In genomic region chr1:197307551-197307950, GRCh38 we compare ENCODE assay signal across 16 cellular contexts. TPM values are rescaled to one million over a fixed set of nuclear protein-coding genes. Genes with fewer than 3 reads are reported as not detected.
DNase-seq lines count a peak whose midpoint lies in the region; TF ChIP-seq lines count a peak whose summit lies in the region.
"Had no signal": no experiment of that assay in that cellular context is flagged by ENCODE, and none has a peak within 500 bp of the region (broad histone marks: within the 10 kb centered on the region; RNA-seq: fewer than 3 reads in every experiment).

No MANE protein-coding gene starts in this region.

- no peak overlapping the region for H3K4ac ChIP-seq in mesenchymal stem cell (ENCODE audit: low read depth in 1 of 2, low read length in 2 of 2)

- no peak overlapping the region for H3K23ac ChIP-seq in mesenchymal stem cell (ENCODE audit: low read length in 2 of 2)

- no peaks in the 10 kb centered on the region for H3K36me3 ChIP-seq in mesenchymal stem cell (ENCODE audit: control insufficient read depth in 1 of 2, insufficient read depth in 2 of 2, low read depth in 1 of 2, low read length in 2 of 2)
- H3K36me3 ChIP-seq: BLaER1 treated with 17β-estradiol and CSF1 and Interleukin-3, amounts not matched to agents 10 nM and 100 nM had no signal

- H3K27me3 Mint-ChIP-seq in Calu3 (ENCODE audit: unreplicated experiment) = no peaks in the 10 kb centered on the region

- no peaks in the 10 kb centered on the region for H3K9me3 Mint-ChIP-seq in Calu3 (ENCODE audit: low read depth, unreplicated experiment)

- no peak overlapping the region for H2AK5ac ChIP-seq in mesenchymal stem cell (ENCODE audit: low read length, severe bottlenecking)

- 85% methylated on average over 3 of the region's 3 CpGs for WGBS in mesenchymal stem cell

- no peak overlapping the region for H3K9ac ChIP-seq in mesenchymal stem cell (ENCODE audit: low read length)
- H3K9ac ChIP-seq: BLaER1 treated with 17β-estradiol and CSF1 and Interleukin-3, amounts not matched to agents 10 nM and 100 nM; GM23248 had no signal

- H2BK15ac ChIP-seq in mesenchymal stem cell (ENCODE audit: low read depth, poor library complexity, severe bottlenecking) = no peak overlapping the region

- no peak overlapping the region for H3K14ac ChIP-seq in mesenchymal stem cell (ENCODE audit: low read length in 2 of 2)

- DNase-seq in Calu3 (peak; percentile 28), NCI-H2227 (lab: John Stamatoyannopoulos, UW; ENCODE audit: unreplicated experiment) (peak; percentile 51), caudate nucleus (lab: John Stamatoyannopoulos, UW) (no peak), mesenchymal stem cell (no peak), retina (no peak), T-helper 1 cell (no peak), NCI-H1694 (lab: John Stamatoyannopoulos, UW) (no peak), NCI-H2029 treated with DMSO at 0.1 percent for 48 hours (lab: John Stamatoyannopoulos, UW) (no peak)
- DNase-seq: DMS53, GM23248, Kasumi-1, NCI-H1436, NCI-H2107, NCI-H510A treated with DMSO at 0.1 percent for 48 hours had no signal

- no peak overlapping the region for H3K4me2 ChIP-seq in mesenchymal stem cell (ENCODE audit: low read length, poor library complexity, severe bottlenecking)
- H3K4me2 ChIP-seq: BLaER1 treated with 17β-estradiol and CSF1 and Interleukin-3, amounts not matched to agents 10 nM and 100 nM had no signal

- no peaks in the 10 kb centered on the region for H3K27me3 ChIP-seq in mesenchymal stem cell (ENCODE audit: control insufficient read depth in 1 of 2, insufficient read depth in 1 of 2, low read length in 2 of 2)
- H3K27me3 ChIP-seq: BLaER1 treated with 17β-estradiol and CSF1 and Interleukin-3, amounts not matched to agents 10 nM and 100 nM had no signal

- no peak overlapping the region for H4K8ac ChIP-seq in mesenchymal stem cell (ENCODE audit: low read length)

- H3K4me3 ChIP-seq in mesenchymal stem cell (ENCODE audit: insufficient read depth in 1 of 2, low read depth in 1 of 2, low read length in 2 of 2) = no peak overlapping the region
- H3K4me3 ChIP-seq: BLaER1 treated with 17β-estradiol and CSF1 and Interleukin-3, amounts not matched to agents 10 nM and 100 nM; GM23248 had no signal

- no peaks in the 10 kb centered on the region for H3K9me3 ChIP-seq in mesenchymal stem cell (ENCODE audit: control insufficient read depth, low read length)
- H3K9me3 ChIP-seq: BLaER1 treated with 17β-estradiol and CSF1 and Interleukin-3, amounts not matched to agents 10 nM and 100 nM had no signal

- peak overlapping the region; percentile 55 for H3K27ac Mint-ChIP-seq in Calu3 (ENCODE audit: unreplicated experiment)

- no peaks in the 10 kb centered on the region for H3K36me3 Mint-ChIP-seq in Calu3 (ENCODE audit: insufficient read depth, unreplicated experiment)

- H2BK12ac ChIP-seq in mesenchymal stem cell (ENCODE audit: low read length in 2 of 2) = no peak overlapping the region

- H3K4me1 ChIP-seq in mesenchymal stem cell (ENCODE audit: control insufficient read depth, insufficient read depth, low read depth, low read length) = peaks cover 2% of the 10 kb centered on the region
- H3K4me1 ChIP-seq: BLaER1 treated with 17β-estradiol and CSF1 and Interleukin-3, amounts not matched to agents 10 nM and 100 nM had no signal

- H2BK5ac ChIP-seq in mesenchymal stem cell (ENCODE audit: low read depth, low read length, poor library complexity, severe bottlenecking) = no peak overlapping the region

- no peak overlapping the region for H3K18ac ChIP-seq in mesenchymal stem cell (ENCODE audit: low read depth in 1 of 2, low read length in 2 of 2)

- TF ChIP-seq CTCF in Calu3 (IDR thresholded peaks at IDR 0.05; ENCODE audit: unreplicated experiment) = no peak

- peaks cover 26% of the 10 kb centered on the region for H3K4me1 Mint-ChIP-seq in Calu3 (ENCODE audit: low read depth, unreplicated experiment)

- CTCF ChIA-PET in Calu3 (lab: Charles Lee) = interaction anchor here (1.0 kb wide), 1 partner anchor 28 kb away, joined by 3 read pairs; no protein-coding TSS in a partner anchor

- no peaks in the 10 kb centered on the region for H3K79me1 ChIP-seq in mesenchymal stem cell (replicated peaks; ENCODE audit: low read length, poor library complexity, severe bottlenecking)

- intact Hi-C loops in Calu3 (cut with micrococcal nuclease; ENCODE audit: unreplicated experiment) = no loop called here

- no TSS peak for BruUV-seq in Calu3 (replicated peaks; lab: Mats Ljungman, UMichigan)

- no peak overlapping the region for H3K4me3 Mint-ChIP-seq in Calu3 (ENCODE audit: low read depth, unreplicated experiment)

- peak overlapping the region; percentile 93 for H3K27ac ChIP-seq in caudate nucleus (ENCODE audit: low read depth, low read length)
- H3K27ac ChIP-seq in mesenchymal stem cell (ENCODE audit: low read length, poor library complexity, severe bottlenecking) = peak overlapping the region; percentile 66
- H3K27ac ChIP-seq: BLaER1 treated with 17β-estradiol and CSF1 and Interleukin-3, amounts not matched to agents 10 nM and 100 nM; GM23248 had no signal

- no peak overlapping the region for H2BK120ac ChIP-seq in mesenchymal stem cell (ENCODE audit: low read depth, low read length)

- no peak overlapping the region for H4K91ac ChIP-seq in mesenchymal stem cell (ENCODE audit: low read length)

- H2AFZ ChIP-seq in mesenchymal stem cell (ENCODE audit: low read depth, low read length) = no peak overlapping the region
- H2AFZ ChIP-seq: GM23248 had no signal

RNA-seq across cellular contexts. Expression of gene CRB1, which starts 39.5 kb away (rescaled TPM):
- total RNA-seq in Calu3 (2022) = not detected in 2 replicates
- not detected for polyA plus RNA-seq in mesenchymal stem cell (2013, experiment 1 of 2)
- not detected for polyA plus RNA-seq in mesenchymal stem cell (2013, experiment 2 of 2)
- total RNA-seq: A172 had no signal
- polyA plus RNA-seq: GM23248 had no signal

Comparison
In these comparisons a context has a peak if more than half of its experiments do, and no peak if none do; other contexts are left out.
1. DNase-seq: peak in Calu3 (single experiment) and NCI-H2227 (single experiment); none in caudate nucleus (0 of 61), mesenchymal stem cell (single experiment), retina (single experiment), T-helper 1 cell (0 of 5), NCI-H1694 (single experiment) and NCI-H2029 treated with DMSO at 0.1 percent for 48 hours (single experiment).